ENCODE assay signal across 8 cellular contexts in genomic region chrX:153925739-153926593, GRCh38. TPM values are rescaled to one million over a fixed set of nuclear protein-coding genes. Genes with fewer than 3 reads are reported as not detected.
DNase-seq lines count a peak whose midpoint lies in the region; TF ChIP-seq lines count a peak whose summit lies in the region.

TSS of gene ARHGAP4 (minus strand) at chrX:153926264. CDS start at chrX:153926202, 62 bp downstream.

- H3K36me3 Mint-ChIP-seq in chondrocyte (ENCODE audit: low read depth): no peaks in the 10 kb centered on the region
- peaks cover 1% of the 10 kb centered on the region for H3K36me3 Mint-ChIP-seq in mesothelial cell of epicardium

- no peaks in the 10 kb centered on the region for H3K27me3 Mint-ChIP-seq in chondrocyte (ENCODE audit: low read depth)
- no peaks in the 10 kb centered on the region for H3K27me3 Mint-ChIP-seq in mesothelial cell of epicardium (ENCODE audit: low read depth)

- H3K4me1 Mint-ChIP-seq in chondrocyte (ENCODE audit: low read depth) (peaks cover 24% of the 10 kb centered on the region), mesothelial cell of epicardium (peaks cover 21% of the 10 kb centered on the region)

- DNase-seq in NCI-H510A treated with DMSO at 0.1 percent for 48 hours (lab: John Stamatoyannopoulos, UW) (peak; percentile 19), NCI-H510A (lab: John Stamatoyannopoulos, UW) (no peak), chondrocyte (ENCODE audit: low spot score) (no peak), mesothelial cell of epicardium (ENCODE audit: low spot score in 2 of 2, unreplicated experiment in 2 of 2) (no peak), AG08395 (ENCODE audit: low spot score) (no peak), C1 segment of cervical spinal cord (lab: John Stamatoyannopoulos, UW) (no peak)

- peak within 1 kb of the TSS; percentile 54 for H3K27ac Mint-ChIP-seq in chondrocyte (ENCODE audit: unreplicated experiment)
- H3K27ac Mint-ChIP-seq in mesothelial cell of epicardium: peak within 1 kb of the TSS; percentile 92

- no peaks in the 10 kb centered on the region for H3K9me3 Mint-ChIP-seq in chondrocyte (ENCODE audit: low read depth)
- no peaks in the 10 kb centered on the region for H3K9me3 Mint-ChIP-seq in mesothelial cell of epicardium

- H3K4me3 Mint-ChIP-seq in chondrocyte (ENCODE audit: unreplicated experiment) (peak within 1 kb of the TSS; percentile 77), mesothelial cell of epicardium (peak within 1 kb of the TSS; percentile 78)

- TF ChIP-seq CTCF in chondrocyte (IDR thresholded peaks at IDR 0.05): no peak
- TF ChIP-seq CTCF in mesothelial cell of epicardium (IDR thresholded peaks at IDR 0.05; ENCODE audit: unreplicated experiment): no peak
- no peak for TF ChIP-seq CTCF in subcutaneous adipose tissue (IDR thresholded peaks at IDR 0.05; ENCODE audit: low read depth)

- intact Hi-C loops in T-helper 1 cell treated with Interleukin-12 subunit alpha and Interleukin-12 subunit beta and Interleukin-4 antibody, amounts not matched to agents 30 ng/mL and 1 ng/mL, for 36 hours (cut with micrococcal nuclease): loop anchor here (1.0 to 10.0 kb wide), 9 partner anchors 9 to 969 kb away; partner anchors contain the start of genes CCNQ, FLNA, L1CAM and MECP2

RNA-seq across cellular contexts. Expression of gene ARHGAP4, which starts in this region (rescaled TPM):
- 281 and 285 TPM in 2 replicates for total RNA-seq in T-helper 1 cell treated with Interleukin-12 subunit alpha and Interleukin-12 subunit beta and Interleukin-4 antibody, amounts not matched to agents 30 ng/mL and 1 ng/mL, for 36 hours
- total RNA-seq in chondrocyte (2.8 to 3.7 TPM (median 3.1 TPM) in 3 replicates), mesothelial cell of epicardium (52.2 to 64.4 TPM (median 62.8 TPM) in 3 replicates), subcutaneous adipose tissue (10 to 100 TPM in 3 of 4 donors, 1 to 10 TPM in 1; 8.5 to 37.4 (median 28.2) TPM)
